In genomic region chr3:52811452-52812011, GRCh38 we compare ENCODE assay signal across 21 cellular contexts. TPM values are rescaled to one million over a fixed set of nuclear protein-coding genes. Genes with fewer than 3 reads are reported as not detected.
"Had no signal": no experiment of that assay in that cellular context is flagged by ENCODE, and none has a peak within 500 bp of the region (broad histone marks: within the 10 kb centered on the region; RNA-seq: fewer than 3 reads in every experiment).

No MANE protein-coding gene starts in this region.

- H3K9me3 ChIP-seq: breast epithelium, colonic mucosa, esophagus muscularis mucosa, thoracic aorta, vagina had no signal

- H3K4me3 ChIP-seq: breast epithelium, colonic mucosa, dorsolateral prefrontal cortex, esophagus muscularis mucosa, thoracic aorta, vagina had no signal

- H3K36me3 ChIP-seq: breast epithelium, colonic mucosa, esophagus muscularis mucosa, thoracic aorta, vagina had no signal

- ATAC-seq: activated CD8-positive, alpha-beta memory T cell treated with anti-CD3 and anti-CD28 coated beads, Interleukin-2, amount 10 ng/mL, durations not matched to agents 7 days and 5 days; activated CD8-positive, alpha-beta T cell treated with anti-CD3 and anti-CD28 coated beads for 36 hours; activated naive CD4-positive, alpha-beta T cell treated with anti-CD3 and anti-CD28 coated beads, Interleukin-2, amount 50 U/mL, for 72 hours; left ventricle myocardium superior had no signal

- H3K4me1 ChIP-seq: breast epithelium, colonic mucosa, esophagus muscularis mucosa, vagina had no signal

- H3K27me3 ChIP-seq: breast epithelium, colonic mucosa, dorsolateral prefrontal cortex, esophagus muscularis mucosa, vagina had no signal

- H3K27ac ChIP-seq: breast epithelium, colonic mucosa, esophagus muscularis mucosa, thoracic aorta, vagina had no signal

- DNase-seq: activated CD4-positive, alpha-beta T cell treated with anti-CD3 and anti-CD28 coated beads, Interleukin-2, amount 10 ng/mL, durations not matched to agents 24 days and 14 days; activated CD8-positive, alpha-beta memory T cell treated with anti-CD3 and anti-CD28 coated beads, Interleukin-2, amount 10 ng/mL, durations not matched to agents 7 days and 5 days; activated CD8-positive, alpha-beta T cell treated with anti-CD3 and anti-CD28 coated beads for 36 hours; activated gamma-delta T cell treated with Interleukin-2 at 50 U/mL for 16 hours; amniotic stem cell; colonic mucosa; hippocampal formation; kidney glomerular epithelial cell; left ventricle myocardium superior; occipital lobe; stimulated activated CD4-positive, alpha-beta T cell treated with anti-CD3 and anti-CD28 coated beads, Interleukin-2, amount 100 ng/mL, for 48 hours; stimulated activated naive CD4-positive, alpha-beta T cell treated with Interleukin-2 at 50 U/mL for 16 hours had no signal

RNA-seq across cellular contexts. Expression of gene ITIH3, which starts 16.9 kb away (rescaled TPM):
- total RNA-seq: activated CD4-positive, alpha-beta T cell treated with anti-CD3 and anti-CD28 coated beads, Interleukin-2, amount 10 ng/mL, durations not matched to agents 24 days and 14 days; activated CD8-positive, alpha-beta memory T cell treated with anti-CD3 and anti-CD28 coated beads, Interleukin-2, amount 10 ng/mL, durations not matched to agents 7 days and 5 days; activated CD8-positive, alpha-beta T cell treated with anti-CD3 and anti-CD28 coated beads for 36 hours; activated naive CD4-positive, alpha-beta T cell treated with anti-CD3 and anti-CD28 coated beads, Interleukin-2, amount 50 U/mL, for 72 hours; activated T-helper 1 cell treated with anti-CD3 and anti-CD28 coated beads, Interleukin-12 subunit alpha, Interleukin-12 subunit beta, Interleukin-2, Interleukin-4 antibody, amounts not matched to agents 30 ng/mL and 10 ng/mL and 1 ng/mL, durations not matched to agents 14 hours and 24 hours and 36 hours; frontal cortex; left ventricle myocardium superior; T-helper 2 cell treated with Interferon-gamma antibody and Interleukin-4, amounts not matched to agents 100 ng/mL and 5 ng/mL, for 36 hours had no signal

RNA-seq across cellular contexts. Expression of gene MUSTN1, which starts 23.3 kb away (rescaled TPM):
- total RNA-seq: activated CD8-positive, alpha-beta T cell treated with anti-CD3 and anti-CD28 coated beads for 36 hours; frontal cortex; occipital lobe had no signal

RNA-seq across cellular contexts. Expression of gene ITIH1, which starts 34.1 kb away (rescaled TPM):
- total RNA-seq: activated CD4-positive, alpha-beta T cell treated with anti-CD3 and anti-CD28 coated beads, Interleukin-2, amount 10 ng/mL, durations not matched to agents 24 days and 14 days; activated CD8-positive, alpha-beta memory T cell treated with anti-CD3 and anti-CD28 coated beads, Interleukin-2, amount 10 ng/mL, durations not matched to agents 7 days and 5 days; activated CD8-positive, alpha-beta T cell treated with anti-CD3 and anti-CD28 coated beads for 36 hours; activated naive CD4-positive, alpha-beta T cell treated with anti-CD3 and anti-CD28 coated beads, Interleukin-2, amount 50 U/mL, for 72 hours; activated T-helper 1 cell treated with anti-CD3 and anti-CD28 coated beads, Interleukin-12 subunit alpha, Interleukin-12 subunit beta, Interleukin-2, Interleukin-4 antibody, amounts not matched to agents 30 ng/mL and 10 ng/mL and 1 ng/mL, durations not matched to agents 14 hours and 24 hours and 36 hours; esophagus muscularis mucosa; frontal cortex; left ventricle myocardium superior; T-helper 2 cell treated with Interferon-gamma antibody and Interleukin-4, amounts not matched to agents 100 ng/mL and 5 ng/mL, for 36 hours; thoracic aorta had no signal
